Comparison of ENCODE assay signal across 8 cellular contexts in genomic region chr16:685967-686366, GRCh38. TPM values are rescaled to one million over a fixed set of nuclear protein-coding genes. Genes with fewer than 3 reads are reported as not detected.
A peak's percentile ranks its signal among the peaks of the same experiment; 100 is the strongest.
DNase-seq lines count a peak whose midpoint lies in the region; ATAC-seq and TF ChIP-seq lines count a peak whose summit lies in the region.

No MANE protein-coding gene starts in this region.

- TF ChIP-seq POLR2A in upper lobe of left lung (IDR thresholded peaks at IDR 0.05) = no peak
- TF ChIP-seq POLR2A in GM18505 (IDR thresholded peaks at IDR 0.05; ENCODE audit: borderline replicate concordance, extremely low read depth, insufficient read depth, insufficient read length) = no peak

- TF ChIP-seq EP300 in upper lobe of left lung (IDR thresholded peaks at IDR 0.05) = no peak

- TF ChIP-seq CTCF in cardiac muscle cell (IDR thresholded peaks at IDR 0.05; ENCODE audit: low read depth, low read length) (peak; percentile 44), epithelial cell of esophagus (IDR thresholded peaks at IDR 0.05; ENCODE audit: insufficient read depth, low read depth, low read length, missing control alignments) (peak; percentile 49), upper lobe of left lung (IDR thresholded peaks at IDR 0.05) (peak in 2 of 6 experiments; percentile 26 to 35)

- DNase-seq in cardiac muscle cell (ENCODE audit: low read depth in 1 of 2, low spot score in 1 of 2) (peak; percentile 43 to 52), left cardiac atrium (no peak), OCI-M1 (lab: John Stamatoyannopoulos, UW) (peak; percentile 20), epithelial cell of esophagus (ENCODE audit: low read depth) (peak; percentile 49), upper lobe of left lung (peak; percentile 45 to 79)
- DNase-seq in stimulated activated CD4-positive, alpha-beta T cell treated with anti-CD3 and anti-CD28 coated beads, Interleukin-1b, Interleukin-23, amount 100 ng/mL, for 48 hours = no peak

- 66 to 81% methylated on average over 3 to 10 of the region's 10 CpGs for WGBS in upper lobe of left lung, 2 donors

- no peaks in the 10 kb centered on the region for H3K9me3 ChIP-seq in cardiac muscle cell (ENCODE audit: low read depth)
- H3K9me3 ChIP-seq in upper lobe of left lung = no peaks in the 10 kb centered on the region

- H3K4me3 ChIP-seq in cardiac muscle cell (no peak overlapping the region), epithelial cell of esophagus (ENCODE audit: low read length) (no peak overlapping the region), upper lobe of left lung (no peak overlapping the region)

- peaks cover 16% of the 10 kb centered on the region for H3K4me1 ChIP-seq in cardiac muscle cell (ENCODE audit: low read depth)
- H3K4me1 ChIP-seq in upper lobe of left lung = peaks cover 50 to 79% (median 64%) of the 10 kb centered on the region in 4 donors

- H3K27ac ChIP-seq in cardiac muscle cell (no peak overlapping the region), upper lobe of left lung (no peak overlapping the region)

- intact Hi-C loops in left cardiac atrium (cut with DNase I) = no loop called here

- peaks cover under 1% of the 10 kb centered on the region for H3K27me3 ChIP-seq in cardiac muscle cell
- no peaks in the 10 kb centered on the region for H3K27me3 ChIP-seq in upper lobe of left lung

- H3K36me3 ChIP-seq in cardiac muscle cell (peaks cover 32% of the 10 kb centered on the region), upper lobe of left lung (peaks cover 8 to 39% (median 23%) of the 10 kb centered on the region in 4 donors)

- ATAC-seq in left cardiac atrium (no peak), upper lobe of left lung (ENCODE audit: low FRiP score in 2 of 2) (no peak), GM21786 (IDR thresholded peaks at IDR 0.05; ENCODE audit: unreplicated experiment) (no peak), GM18505 (IDR thresholded peaks at IDR 0.05; ENCODE audit: unreplicated experiment) (no peak)

RNA-seq across cellular contexts. Expression of gene JMJD8, which starts 1.8 kb away (rescaled TPM):
- 105 and 134 TPM in 2 replicates for total RNA-seq in cardiac muscle cell
- 107 and 118 TPM in 2 replicates for polyA plus RNA-seq in cardiac muscle cell
- 10 to 100 TPM; 45.5 to 48.9 TPM for total RNA-seq in left cardiac atrium
- total RNA-seq in upper lobe of left lung = 100 to 1,000 TPM in 1 of 6 donors, 10 to 100 TPM in 5; 60.0 to 109 (median 65.5) TPM

RNA-seq across cellular contexts. Expression of gene WDR24, which starts 4.2 kb away (rescaled TPM):
- 17.6 and 23.3 TPM in 2 replicates for total RNA-seq in cardiac muscle cell
- 22.8 and 31.0 TPM in 2 replicates for polyA plus RNA-seq in cardiac muscle cell
- 1 to 10 TPM; 8.2 TPM for total RNA-seq in left cardiac atrium
- 10 to 100 TPM in 5 of 6 donors, 1 to 10 TPM in 1; 8.3 to 20.6 (median 14.3) TPM for total RNA-seq in upper lobe of left lung

RNA-seq across cellular contexts. Expression of gene STUB1, which starts 5.8 kb away (rescaled TPM):
- total RNA-seq in cardiac muscle cell (176 and 207 TPM in 2 replicates), left cardiac atrium (100 to 1,000 TPM in 1 of 2 donors, 10 to 100 TPM in 1; 89.1 to 101 TPM), upper lobe of left lung (100 to 1,000 TPM; 101 to 186 (median 118) TPM)
- polyA plus RNA-seq in cardiac muscle cell = 219 and 269 TPM in 2 replicates

RNA-seq across cellular contexts. Expression of gene RHBDL1, which starts 10.5 kb away (rescaled TPM):
- total RNA-seq in cardiac muscle cell (3.6 and 12.9 TPM in 2 replicates), left cardiac atrium (1 to 10 TPM; 1.2 TPM), upper lobe of left lung (1 to 10 TPM in 2 of 6 donors, under 1 TPM in 3, not detected in 1; 0.59 to 2.1 (median 0.76) TPM)
- 2.6 and 4.7 TPM in 2 replicates for polyA plus RNA-seq in cardiac muscle cell

RNA-seq across cellular contexts. Expression of gene RHOT2, which starts 18.0 kb away (rescaled TPM):
- total RNA-seq in cardiac muscle cell (251 and 305 TPM in 2 replicates), left cardiac atrium (100 to 1,000 TPM in 1 of 2 donors, 10 to 100 TPM in 1; 73.8 to 106 TPM), upper lobe of left lung (100 to 1,000 TPM in 4 of 6 donors, 10 to 100 TPM in 2; 53.0 to 535 (median 107) TPM)
- 294 and 315 TPM in 2 replicates for polyA plus RNA-seq in cardiac muscle cell

Comparison
In these comparisons a context has a peak if more than half of its experiments do, and no peak if none do; other contexts are left out.
1. DNase-seq: peak in cardiac muscle cell (2 of 2), OCI-M1 (single experiment), epithelial cell of esophagus (single experiment) and upper lobe of left lung (2 of 2); none in left cardiac atrium (single experiment) and stimulated activated CD4-positive, alpha-beta T cell treated with anti-CD3 and anti-CD28 coated beads, Interleukin-1b, Interleukin-23, amount 100 ng/mL, for 48 hours (single experiment).